17 cellular contexts compared by ENCODE assay signal in the genomic region with DNA sequence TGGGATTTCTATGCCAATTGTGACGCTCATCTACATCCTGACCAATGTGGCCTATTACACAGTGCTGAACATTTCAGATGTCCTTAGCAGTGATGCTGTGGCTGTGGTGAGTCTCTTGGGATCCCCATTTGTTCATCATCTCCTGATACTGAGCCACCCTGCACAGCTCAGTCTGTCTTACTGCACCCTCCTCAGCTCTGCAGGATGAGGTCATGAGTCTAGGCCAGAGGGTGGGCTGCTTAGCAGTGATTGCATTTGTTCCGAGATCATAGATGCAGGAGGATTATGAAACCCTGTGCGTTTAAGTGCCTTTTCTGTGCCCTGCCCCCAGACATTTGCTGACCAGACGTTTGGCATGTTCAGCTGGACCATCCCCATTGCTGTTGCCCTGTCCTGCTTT. TPM values are rescaled to one million over a fixed set of nuclear protein-coding genes. Genes with fewer than 3 reads are reported as not detected.
DNase-seq lines count a peak whose midpoint lies in the region; ATAC-seq and TF ChIP-seq lines count a peak whose summit lies in the region.
"Had no signal": no experiment of that assay in that cellular context is flagged by ENCODE, and none has a peak within 500 bp of the region (broad histone marks: within the 10 kb centered on the region; RNA-seq: fewer than 3 reads in every experiment).

No MANE protein-coding gene starts in this region.

- intact Hi-C loops in activated CD4-positive, alpha-beta memory T cell treated with anti-CD3 and anti-CD28 coated beads for 36 hours (cut with micrococcal nuclease), result no loop called here
- intact Hi-C loops in vagina (cut with DNase I), result no loop called here
- intact Hi-C loops in CD14-positive monocyte (cut with micrococcal nuclease), result no loop called here

- no peak for TF ChIP-seq POLR2A in vagina (IDR thresholded peaks at IDR 0.05)

- no peaks in the 10 kb centered on the region for H3K27me3 Mint-ChIP-seq in activated naive CD4-positive, alpha-beta T cell treated with anti-CD3 and anti-CD28 coated beads, Interleukin-2, amount 10 ng/mL, durations not matched to agents 7 days and 5 days
- no peaks in the 10 kb centered on the region for H3K27me3 Mint-ChIP-seq in activated CD4-positive, alpha-beta memory T cell treated with anti-CD3 and anti-CD28 coated beads for 36 hours
- H3K27me3 Mint-ChIP-seq in effector memory CD8-positive, alpha-beta T cell, result no peaks in the 10 kb centered on the region
- no peaks in the 10 kb centered on the region for H3K27me3 Mint-ChIP-seq in stimulated activated naive B cell treated with anti-CD40 and anti-IgM and Interleukin-4, amounts not matched to agents 10 μg/mL and 1 μg/mL and 100 μg/mL, for 72 hours
- no peaks in the 10 kb centered on the region for H3K27me3 Mint-ChIP-seq in CD14-positive monocyte (ENCODE audit: low read depth in 3 of 3)

- CTCF ChIA-PET in activated naive CD4-positive, alpha-beta T cell treated with anti-CD3 and anti-CD28 coated beads, Interleukin-2, amount 10 ng/mL, durations not matched to agents 7 days and 5 days (lab: Charles Lee), result interaction anchor here (0.8 to 4.0 kb wide), 5 partner anchors 15 to 37 kb away, joined by 3 to 58 read pairs (median 6); a partner anchor contains a TSS
- CTCF ChIA-PET in activated CD4-positive, alpha-beta memory T cell treated with anti-CD3 and anti-CD28 coated beads for 36 hours (lab: Charles Lee), result interaction anchor here (1.3 to 15.3 kb wide), 4 partner anchors 17 to 46 kb away, joined by 4 to 237 read pairs (median 10); a partner anchor contains a TSS

- no peak for ATAC-seq in effector memory CD8-positive, alpha-beta T cell (replicated peaks)
- no peak for ATAC-seq in stimulated activated naive B cell treated with anti-CD40 and anti-IgM and Interleukin-4, amounts not matched to agents 10 μg/mL and 1 μg/mL and 100 μg/mL, for 72 hours (replicated peaks)

- H3K27ac ChIP-seq in vagina, result no peak overlapping the region
- H3K27ac ChIP-seq: cardiac muscle cell had no signal

- no peak overlapping the region for H3K4me3 ChIP-seq in vagina
- H3K4me3 ChIP-seq: cardiac muscle cell, HAP-1, sigmoid colon had no signal

- H3K4me1 ChIP-seq in vagina, result peaks cover 44% of the 10 kb centered on the region
- H3K4me1 ChIP-seq: HAP-1 had no signal

- H3K36me3 Mint-ChIP-seq in activated naive CD4-positive, alpha-beta T cell treated with anti-CD3 and anti-CD28 coated beads, Interleukin-2, amount 10 ng/mL, durations not matched to agents 7 days and 5 days, result peaks cover 75% of the 10 kb centered on the region
- H3K36me3 Mint-ChIP-seq in activated CD4-positive, alpha-beta memory T cell treated with anti-CD3 and anti-CD28 coated beads for 36 hours, result peaks cover 60% of the 10 kb centered on the region
- H3K36me3 Mint-ChIP-seq in effector memory CD8-positive, alpha-beta T cell (ENCODE audit: insufficient read depth), result peaks cover 66% of the 10 kb centered on the region
- H3K36me3 Mint-ChIP-seq in stimulated activated naive B cell treated with anti-CD40 and anti-IgM and Interleukin-4, amounts not matched to agents 10 μg/mL and 1 μg/mL and 100 μg/mL, for 72 hours, result peaks cover 58 to 75% of the 10 kb centered on the region in 2 donors
- peaks cover 72 to 77% of the 10 kb centered on the region in 2 donors for H3K36me3 Mint-ChIP-seq in CD14-positive monocyte

- peak overlapping the region; percentile 86 for H3K27ac Mint-ChIP-seq in activated naive CD4-positive, alpha-beta T cell treated with anti-CD3 and anti-CD28 coated beads, Interleukin-2, amount 10 ng/mL, durations not matched to agents 7 days and 5 days
- peak overlapping the region; percentile 93 for H3K27ac Mint-ChIP-seq in activated CD4-positive, alpha-beta memory T cell treated with anti-CD3 and anti-CD28 coated beads for 36 hours
- H3K27ac Mint-ChIP-seq in effector memory CD8-positive, alpha-beta T cell, result peak overlapping the region; percentile 63 to 74
- H3K27ac Mint-ChIP-seq in stimulated activated naive B cell treated with anti-CD40 and anti-IgM and Interleukin-4, amounts not matched to agents 10 μg/mL and 1 μg/mL and 100 μg/mL, for 72 hours, result peak overlapping the region; percentile 93
- peak overlapping the region in 1 of 7 donors; percentile 72 for H3K27ac Mint-ChIP-seq in CD14-positive monocyte

- peaks cover 0 to 17% of the 10 kb centered on the region in 2 donors for H3K36me3 ChIP-seq in vagina

- POLR2A ChIA-PET in activated CD4-positive, alpha-beta memory T cell treated with anti-CD3 and anti-CD28 coated beads for 36 hours (lab: Charles Lee), result interaction anchor here (0.9 to 3.6 kb wide), 3 partner anchors 9 to 28 kb away, joined by 5 to 11 read pairs (median 6); no protein-coding TSS in a partner anchor

- no peaks in the 10 kb centered on the region for H3K27me3 ChIP-seq in vagina
- H3K27me3 ChIP-seq: cardiac muscle cell, sigmoid colon had no signal

- TF ChIP-seq CTCF in vagina (IDR thresholded peaks at IDR 0.05), result no peak
- no peak for TF ChIP-seq CTCF in CD14-positive monocyte (IDR thresholded peaks at IDR 0.05)

- H3K9me3 Mint-ChIP-seq in activated naive CD4-positive, alpha-beta T cell treated with anti-CD3 and anti-CD28 coated beads, Interleukin-2, amount 10 ng/mL, durations not matched to agents 7 days and 5 days, result no peaks in the 10 kb centered on the region
- no peaks in the 10 kb centered on the region for H3K9me3 Mint-ChIP-seq in activated CD4-positive, alpha-beta memory T cell treated with anti-CD3 and anti-CD28 coated beads for 36 hours
- H3K9me3 Mint-ChIP-seq in effector memory CD8-positive, alpha-beta T cell, result no peaks in the 10 kb centered on the region
- peaks cover 0 to 2% of the 10 kb centered on the region in 2 donors for H3K9me3 Mint-ChIP-seq in stimulated activated naive B cell treated with anti-CD40 and anti-IgM and Interleukin-4, amounts not matched to agents 10 μg/mL and 1 μg/mL and 100 μg/mL, for 72 hours
- H3K9me3 Mint-ChIP-seq in CD14-positive monocyte, result no peaks in the 10 kb centered on the region

- DNase-seq in activated naive CD4-positive, alpha-beta T cell treated with anti-CD3 and anti-CD28 coated beads, Interleukin-2, amount 10 ng/mL, durations not matched to agents 7 days and 5 days, result no peak
- DNase-seq in activated naive CD4-positive, alpha-beta T cell treated with anti-CD3 and anti-CD28 coated beads, Interleukin-2, amount 50 U/mL, for 16 hours, result no peak
- DNase-seq in activated CD4-positive, alpha-beta memory T cell treated with anti-CD3 and anti-CD28 coated beads for 36 hours, result peak; percentile 18
- DNase-seq in effector memory CD8-positive, alpha-beta T cell, result no peak
- no peak for DNase-seq in stimulated activated naive B cell treated with anti-CD40 and anti-IgM and Interleukin-4, amounts not matched to agents 10 μg/mL and 1 μg/mL and 100 μg/mL, for 72 hours
- DNase-seq in vagina (ENCODE audit: extremely low spot score in 2 of 2) (no peak), CD14-positive monocyte (ENCODE audit: low spot score) (no peak), cerebellar cortex (ENCODE audit: low spot score) (no peak)
- DNase-seq: effector CD4-positive, alpha-beta T cell; NCI-H1105; nucleus accumbens; OCI-M1; sigmoid colon; stimulated activated CD4-positive, alpha-beta T cell treated with anti-CD3 and anti-CD28 coated beads, Interleukin-1b, Interleukin-23, amount 100 ng/mL, for 48 hours had no signal

- no peaks in the 10 kb centered on the region for H3K9me3 ChIP-seq in vagina
- H3K9me3 ChIP-seq: HAP-1, sigmoid colon had no signal

- no peak overlapping the region for H3K4me3 Mint-ChIP-seq in activated naive CD4-positive, alpha-beta T cell treated with anti-CD3 and anti-CD28 coated beads, Interleukin-2, amount 10 ng/mL, durations not matched to agents 7 days and 5 days
- no peak overlapping the region for H3K4me3 Mint-ChIP-seq in activated CD4-positive, alpha-beta memory T cell treated with anti-CD3 and anti-CD28 coated beads for 36 hours
- H3K4me3 Mint-ChIP-seq in effector memory CD8-positive, alpha-beta T cell, result peak overlapping the region; percentile 14 to 52
- peak overlapping the region in 1 of 2 donors; percentile 55 for H3K4me3 Mint-ChIP-seq in stimulated activated naive B cell treated with anti-CD40 and anti-IgM and Interleukin-4, amounts not matched to agents 10 μg/mL and 1 μg/mL and 100 μg/mL, for 72 hours
- H3K4me3 Mint-ChIP-seq in CD14-positive monocyte, result no peak overlapping the region

- H3K4me1 Mint-ChIP-seq in activated naive CD4-positive, alpha-beta T cell treated with anti-CD3 and anti-CD28 coated beads, Interleukin-2, amount 10 ng/mL, durations not matched to agents 7 days and 5 days, result peaks cover 71% of the 10 kb centered on the region
- peaks cover 69% of the 10 kb centered on the region for H3K4me1 Mint-ChIP-seq in activated CD4-positive, alpha-beta memory T cell treated with anti-CD3 and anti-CD28 coated beads for 36 hours (ENCODE audit: low read depth)
- H3K4me1 Mint-ChIP-seq in effector memory CD8-positive, alpha-beta T cell (ENCODE audit: low read depth in 2 of 2), result peaks cover 54 to 57% of the 10 kb centered on the region in 2 donors
- H3K4me1 Mint-ChIP-seq in stimulated activated naive B cell treated with anti-CD40 and anti-IgM and Interleukin-4, amounts not matched to agents 10 μg/mL and 1 μg/mL and 100 μg/mL, for 72 hours, result peaks cover 47 to 74% of the 10 kb centered on the region in 2 donors
- H3K4me1 Mint-ChIP-seq in CD14-positive monocyte, result peaks cover 42% of the 10 kb centered on the region

RNA-seq across cellular contexts. Expression of a gene that starts 19.5 kb away (rescaled TPM):
- 10 to 100 TPM; 20.6 to 22.2 TPM for total RNA-seq in activated CD4-positive, alpha-beta memory T cell treated with anti-CD3 and anti-CD28 coated beads for 36 hours
- 15.5 TPM for total RNA-seq in vagina
- polyA plus RNA-seq in CD14-positive monocyte, result 10 to 100 TPM in 1 of 2 donors, 1 to 10 TPM in 1; 9.7 to 10.5 TPM

RNA-seq across cellular contexts. Expression of a gene that starts 19.6 kb away (rescaled TPM):
- 10 to 100 TPM; 60.4 to 62.8 TPM for total RNA-seq in activated CD4-positive, alpha-beta memory T cell treated with anti-CD3 and anti-CD28 coated beads for 36 hours
- total RNA-seq in vagina, result 47.9 TPM
- 10 to 100 TPM; 15.0 to 15.2 TPM for polyA plus RNA-seq in CD14-positive monocyte

RNA-seq across cellular contexts. Expression of a gene that starts 26.9 kb away (rescaled TPM):
- 10 to 100 TPM; 62.8 to 63.8 TPM for total RNA-seq in activated CD4-positive, alpha-beta memory T cell treated with anti-CD3 and anti-CD28 coated beads for 36 hours
- total RNA-seq in vagina, result 35.1 TPM
- 1 to 10 TPM; 4.3 to 5.5 TPM for polyA plus RNA-seq in CD14-positive monocyte

RNA-seq across cellular contexts. Expression of a gene that starts 46.1 kb away (rescaled TPM):
- 1 to 10 TPM; 8.0 to 8.7 TPM for total RNA-seq in activated CD4-positive, alpha-beta memory T cell treated with anti-CD3 and anti-CD28 coated beads for 36 hours
- total RNA-seq in vagina, result 18.2 TPM
- 10 to 100 TPM; 27.8 to 29.5 TPM for polyA plus RNA-seq in CD14-positive monocyte

RNA-seq across cellular contexts. Expression of a gene that starts 55.3 kb away (rescaled TPM):
- under 1 TPM; 0.27 to 0.59 TPM for total RNA-seq in activated CD4-positive, alpha-beta memory T cell treated with anti-CD3 and anti-CD28 coated beads for 36 hours
- total RNA-seq in vagina, result 71.0 TPM
- not detected for polyA plus RNA-seq in CD14-positive monocyte
- total RNA-seq: temporal lobe had no signal

Comparison
In these comparisons a context has a peak if more than half of its experiments do, and no peak if none do; other contexts are left out.
1. H3K4me3 Mint-ChIP-seq: peak in effector memory CD8-positive, alpha-beta T cell (2 of 2); none in activated naive CD4-positive, alpha-beta T cell treated with anti-CD3 and anti-CD28 coated beads, Interleukin-2, amount 10 ng/mL, durations not matched to agents 7 days and 5 days (single experiment), activated CD4-positive, alpha-beta memory T cell treated with anti-CD3 and anti-CD28 coated beads for 36 hours (single experiment) and CD14-positive monocyte (0 of 2).